ENCODE assay signal across 1 cellular context in the genomic region with DNA sequence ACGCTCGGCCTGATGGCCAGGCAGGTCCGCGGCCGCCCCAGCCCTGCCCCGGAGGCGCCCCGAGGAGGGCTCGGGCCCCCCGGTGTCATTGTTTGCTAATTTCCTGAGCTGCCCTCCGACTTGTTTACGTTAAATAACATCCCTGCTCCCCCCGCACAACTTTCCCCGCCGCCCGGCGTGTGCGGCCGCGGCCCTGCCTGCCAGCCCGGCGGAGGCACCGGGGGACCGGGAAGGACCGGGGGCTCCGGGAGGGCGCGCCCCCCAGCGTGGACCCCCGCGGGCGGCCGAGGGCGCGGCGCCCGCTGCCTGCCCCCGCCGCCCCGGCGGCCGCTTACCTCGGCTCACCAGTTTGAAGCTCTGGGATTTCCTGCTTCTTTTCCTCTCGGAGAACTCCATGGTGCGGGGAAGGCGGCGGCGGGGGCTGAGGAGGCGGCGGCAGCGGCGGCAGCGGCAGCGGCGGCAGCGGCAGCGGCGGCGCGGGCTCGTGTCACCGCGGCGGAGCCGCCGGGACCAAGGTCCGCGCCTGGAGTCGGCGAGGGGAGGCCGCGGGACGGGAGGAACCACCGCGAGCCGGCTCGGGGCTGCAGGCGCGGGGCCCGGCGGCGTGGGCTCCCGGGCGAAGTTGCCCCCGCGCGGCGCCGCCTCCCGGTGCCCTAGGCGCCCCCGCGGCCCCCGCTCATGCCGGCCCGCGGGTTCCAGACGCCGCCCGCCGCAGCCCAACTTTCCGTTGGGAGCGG.
TF ChIP-seq lines count a peak whose summit lies in the region.

No MANE protein-coding gene starts in this region.

TF ChIP-seq in HepG2, 621 proteins besides CTCF, POLR2A, EP300 and RAD21 (continued from another document):
- TF ChIP-seq, protein P1, sequence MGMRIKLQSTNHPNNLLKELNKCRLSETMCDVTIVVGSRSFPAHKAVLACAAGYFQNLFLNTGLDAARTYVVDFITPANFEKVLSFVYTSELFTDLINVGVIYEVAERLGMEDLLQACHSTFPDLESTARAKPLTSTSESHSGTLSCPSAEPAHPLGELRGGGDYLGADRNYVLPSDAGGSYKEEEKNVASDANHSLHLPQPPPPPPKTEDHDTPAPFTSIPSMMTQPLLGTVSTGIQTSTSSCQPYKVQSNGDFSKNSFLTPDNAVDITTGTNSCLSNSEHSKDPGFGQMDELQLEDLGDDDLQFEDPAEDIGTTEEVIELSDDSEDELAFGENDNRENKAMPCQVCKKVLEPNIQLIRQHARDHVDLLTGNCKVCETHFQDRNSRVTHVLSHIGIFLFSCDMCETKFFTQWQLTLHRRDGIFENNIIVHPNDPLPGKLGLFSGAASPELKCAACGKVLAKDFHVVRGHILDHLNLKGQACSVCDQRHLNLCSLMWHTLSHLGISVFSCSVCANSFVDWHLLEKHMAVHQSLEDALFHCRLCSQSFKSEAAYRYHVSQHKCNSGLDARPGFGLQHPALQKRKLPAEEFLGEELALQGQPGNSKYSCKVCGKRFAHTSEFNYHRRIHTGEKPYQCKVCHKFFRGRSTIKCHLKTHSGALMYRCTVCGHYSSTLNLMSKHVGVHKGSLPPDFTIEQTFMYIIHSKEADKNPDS (CRISPR knock-in tag; IDR thresholded peaks at IDR 0.05), result no peak
- TF ChIP-seq SOX6 (IDR thresholded peaks at IDR 0.05), result no peak
- peak; percentile 32; the same call in 1 of the 2 replicates for TF ChIP-seq SOX6 (CRISPR knock-in tag; IDR thresholded peaks at IDR 0.05)
- no peak for TF ChIP-seq NFIB (CRISPR knock-in tag; IDR thresholded peaks at IDR 0.05; ENCODE audit: borderline replicate concordance)
- no peak for TF ChIP-seq ZNF3 (CRISPR knock-in tag; IDR thresholded peaks at IDR 0.05)
- TF ChIP-seq NONO (IDR thresholded peaks at IDR 0.05), result no peak
- no peak for TF ChIP-seq NONO (CRISPR knock-in tag; conservative IDR thresholded peaks at IDR 0.05)
- TF ChIP-seq MEIS1 (CRISPR knock-in tag; IDR thresholded peaks at IDR 0.05; ENCODE audit: borderline replicate concordance), result no peak
- TF ChIP-seq, protein P2, sequence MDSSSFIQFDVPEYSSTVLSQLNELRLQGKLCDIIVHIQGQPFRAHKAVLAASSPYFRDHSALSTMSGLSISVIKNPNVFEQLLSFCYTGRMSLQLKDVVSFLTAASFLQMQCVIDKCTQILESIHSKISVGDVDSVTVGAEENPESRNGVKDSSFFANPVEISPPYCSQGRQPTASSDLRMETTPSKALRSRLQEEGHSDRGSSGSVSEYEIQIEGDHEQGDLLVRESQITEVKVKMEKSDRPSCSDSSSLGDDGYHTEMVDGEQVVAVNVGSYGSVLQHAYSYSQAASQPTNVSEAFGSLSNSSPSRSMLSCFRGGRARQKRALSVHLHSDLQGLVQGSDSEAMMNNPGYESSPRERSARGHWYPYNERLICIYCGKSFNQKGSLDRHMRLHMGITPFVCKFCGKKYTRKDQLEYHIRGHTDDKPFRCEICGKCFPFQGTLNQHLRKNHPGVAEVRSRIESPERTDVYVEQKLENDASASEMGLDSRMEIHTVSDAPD (CRISPR knock-in tag; IDR thresholded peaks at IDR 0.05), result no peak
- TF ChIP-seq, protein P3, sequence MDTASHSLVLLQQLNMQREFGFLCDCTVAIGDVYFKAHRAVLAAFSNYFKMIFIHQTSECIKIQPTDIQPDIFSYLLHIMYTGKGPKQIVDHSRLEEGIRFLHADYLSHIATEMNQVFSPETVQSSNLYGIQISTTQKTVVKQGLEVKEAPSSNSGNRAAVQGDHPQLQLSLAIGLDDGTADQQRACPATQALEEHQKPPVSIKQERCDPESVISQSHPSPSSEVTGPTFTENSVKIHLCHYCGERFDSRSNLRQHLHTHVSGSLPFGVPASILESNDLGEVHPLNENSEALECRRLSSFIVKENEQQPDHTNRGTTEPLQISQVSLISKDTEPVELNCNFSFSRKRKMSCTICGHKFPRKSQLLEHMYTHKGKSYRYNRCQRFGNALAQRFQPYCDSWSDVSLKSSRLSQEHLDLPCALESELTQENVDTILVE (CRISPR knock-in tag; IDR thresholded peaks at IDR 0.05), result no peak
- TF ChIP-seq GPN1 (CRISPR knock-in tag; IDR thresholded peaks at IDR 0.05; ENCODE audit: borderline replicate concordance), result no peak
- no peak for TF ChIP-seq SNAPC2 (CRISPR knock-in tag; IDR thresholded peaks at IDR 0.05)
- TF ChIP-seq, protein P4, sequence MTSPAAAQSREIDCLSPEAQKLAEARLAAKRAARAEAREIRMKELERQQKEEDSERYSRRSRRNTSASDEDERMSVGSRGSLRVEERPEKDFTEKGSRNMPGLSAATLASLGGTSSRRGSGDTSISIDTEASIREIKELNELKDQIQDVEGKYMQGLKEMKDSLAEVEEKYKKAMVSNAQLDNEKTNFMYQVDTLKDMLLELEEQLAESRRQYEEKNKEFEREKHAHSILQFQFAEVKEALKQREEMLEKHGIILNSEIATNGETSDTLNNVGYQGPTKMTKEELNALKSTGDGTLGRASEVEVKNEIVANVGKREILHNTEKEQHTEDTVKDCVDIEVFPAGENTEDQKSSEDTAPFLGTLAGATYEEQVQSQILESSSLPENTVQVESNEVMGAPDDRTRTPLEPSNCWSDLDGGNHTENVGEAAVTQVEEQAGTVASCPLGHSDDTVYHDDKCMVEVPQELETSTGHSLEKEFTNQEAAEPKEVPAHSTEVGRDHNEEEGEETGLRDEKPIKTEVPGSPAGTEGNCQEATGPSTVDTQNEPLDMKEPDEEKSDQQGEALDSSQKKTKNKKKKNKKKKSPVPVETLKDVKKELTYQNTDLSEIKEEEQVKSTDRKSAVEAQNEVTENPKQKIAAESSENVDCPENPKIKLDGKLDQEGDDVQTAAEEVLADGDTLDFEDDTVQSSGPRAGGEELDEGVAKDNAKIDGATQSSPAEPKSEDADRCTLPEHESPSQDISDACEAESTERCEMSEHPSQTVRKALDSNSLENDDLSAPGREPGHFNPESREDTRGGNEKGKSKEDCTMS (CRISPR knock-in tag; conservative IDR thresholded peaks at IDR 0.05), result no peak
- TF ChIP-seq FOSL2 (CRISPR knock-in tag; IDR thresholded peaks at IDR 0.05), result no peak
- no peak for TF ChIP-seq ZBTB38 (CRISPR knock-in tag; IDR thresholded peaks at IDR 0.05)
- no peak for TF ChIP-seq ZFP41 (CRISPR knock-in tag; IDR thresholded peaks at IDR 0.05; ENCODE audit: borderline replicate concordance)
- TF ChIP-seq, protein P5, sequence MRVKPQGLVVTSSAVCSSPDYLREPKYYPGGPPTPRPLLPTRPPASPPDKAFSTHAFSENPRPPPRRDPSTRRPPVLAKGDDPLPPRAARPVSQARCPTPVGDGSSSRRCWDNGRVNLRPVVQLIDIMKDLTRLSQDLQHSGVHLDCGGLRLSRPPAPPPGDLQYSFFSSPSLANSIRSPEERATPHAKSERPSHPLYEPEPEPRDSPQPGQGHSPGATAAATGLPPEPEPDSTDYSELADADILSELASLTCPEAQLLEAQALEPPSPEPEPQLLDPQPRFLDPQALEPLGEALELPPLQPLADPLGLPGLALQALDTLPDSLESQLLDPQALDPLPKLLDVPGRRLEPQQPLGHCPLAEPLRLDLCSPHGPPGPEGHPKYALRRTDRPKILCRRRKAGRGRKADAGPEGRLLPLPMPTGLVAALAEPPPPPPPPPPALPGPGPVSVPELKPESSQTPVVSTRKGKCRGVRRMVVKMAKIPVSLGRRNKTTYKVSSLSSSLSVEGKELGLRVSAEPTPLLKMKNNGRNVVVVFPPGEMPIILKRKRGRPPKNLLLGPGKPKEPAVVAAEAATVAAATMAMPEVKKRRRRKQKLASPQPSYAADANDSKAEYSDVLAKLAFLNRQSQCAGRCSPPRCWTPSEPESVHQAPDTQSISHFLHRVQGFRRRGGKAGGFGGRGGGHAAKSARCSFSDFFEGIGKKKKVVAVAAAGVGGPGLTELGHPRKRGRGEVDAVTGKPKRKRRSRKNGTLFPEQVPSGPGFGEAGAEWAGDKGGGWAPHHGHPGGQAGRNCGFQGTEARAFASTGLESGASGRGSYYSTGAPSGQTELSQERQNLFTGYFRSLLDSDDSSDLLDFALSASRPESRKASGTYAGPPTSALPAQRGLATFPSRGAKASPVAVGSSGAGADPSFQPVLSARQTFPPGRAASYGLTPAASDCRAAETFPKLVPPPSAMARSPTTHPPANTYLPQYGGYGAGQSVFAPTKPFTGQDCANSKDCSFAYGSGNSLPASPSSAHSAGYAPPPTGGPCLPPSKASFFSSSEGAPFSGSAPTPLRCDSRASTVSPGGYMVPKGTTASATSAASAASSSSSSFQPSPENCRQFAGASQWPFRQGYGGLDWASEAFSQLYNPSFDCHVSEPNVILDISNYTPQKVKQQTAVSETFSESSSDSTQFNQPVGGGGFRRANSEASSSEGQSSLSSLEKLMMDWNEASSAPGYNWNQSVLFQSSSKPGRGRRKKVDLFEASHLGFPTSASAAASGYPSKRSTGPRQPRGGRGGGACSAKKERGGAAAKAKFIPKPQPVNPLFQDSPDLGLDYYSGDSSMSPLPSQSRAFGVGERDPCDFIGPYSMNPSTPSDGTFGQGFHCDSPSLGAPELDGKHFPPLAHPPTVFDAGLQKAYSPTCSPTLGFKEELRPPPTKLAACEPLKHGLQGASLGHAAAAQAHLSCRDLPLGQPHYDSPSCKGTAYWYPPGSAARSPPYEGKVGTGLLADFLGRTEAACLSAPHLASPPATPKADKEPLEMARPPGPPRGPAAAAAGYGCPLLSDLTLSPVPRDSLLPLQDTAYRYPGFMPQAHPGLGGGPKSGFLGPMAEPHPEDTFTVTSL (CRISPR knock-in tag; IDR thresholded peaks at IDR 0.05; ENCODE audit: borderline replicate concordance), result no peak
- TF ChIP-seq JDP2 (CRISPR knock-in tag; IDR thresholded peaks at IDR 0.05; ENCODE audit: borderline replicate concordance), result no peak
- peak; percentile 50; the same call in 1 of the 2 replicates for TF ChIP-seq HOXA5 (CRISPR knock-in tag; IDR thresholded peaks at IDR 0.05)
- TF ChIP-seq SALL1 (CRISPR knock-in tag; IDR thresholded peaks at IDR 0.05), result peak; percentile 37; the same call in 1 of the 2 replicates
- TF ChIP-seq NFKB2 (CRISPR knock-in tag; IDR thresholded peaks at IDR 0.05; ENCODE audit: borderline replicate concordance), result no peak
- TF ChIP-seq ZBTB1 (CRISPR knock-in tag; IDR thresholded peaks at IDR 0.05; ENCODE audit: borderline replicate concordance), result no peak
- peak; percentile 27; the same call in 1 of the 2 replicates for TF ChIP-seq GABPB1 (CRISPR knock-in tag; IDR thresholded peaks at IDR 0.05)
- no peak for TF ChIP-seq FOXP1 (IDR thresholded peaks at IDR 0.05)
- peak; percentile 52; the same call in 1 of the 2 replicates for TF ChIP-seq FOXP1 (CRISPR knock-in tag; IDR thresholded peaks at IDR 0.05)
- TF ChIP-seq, protein P6, sequence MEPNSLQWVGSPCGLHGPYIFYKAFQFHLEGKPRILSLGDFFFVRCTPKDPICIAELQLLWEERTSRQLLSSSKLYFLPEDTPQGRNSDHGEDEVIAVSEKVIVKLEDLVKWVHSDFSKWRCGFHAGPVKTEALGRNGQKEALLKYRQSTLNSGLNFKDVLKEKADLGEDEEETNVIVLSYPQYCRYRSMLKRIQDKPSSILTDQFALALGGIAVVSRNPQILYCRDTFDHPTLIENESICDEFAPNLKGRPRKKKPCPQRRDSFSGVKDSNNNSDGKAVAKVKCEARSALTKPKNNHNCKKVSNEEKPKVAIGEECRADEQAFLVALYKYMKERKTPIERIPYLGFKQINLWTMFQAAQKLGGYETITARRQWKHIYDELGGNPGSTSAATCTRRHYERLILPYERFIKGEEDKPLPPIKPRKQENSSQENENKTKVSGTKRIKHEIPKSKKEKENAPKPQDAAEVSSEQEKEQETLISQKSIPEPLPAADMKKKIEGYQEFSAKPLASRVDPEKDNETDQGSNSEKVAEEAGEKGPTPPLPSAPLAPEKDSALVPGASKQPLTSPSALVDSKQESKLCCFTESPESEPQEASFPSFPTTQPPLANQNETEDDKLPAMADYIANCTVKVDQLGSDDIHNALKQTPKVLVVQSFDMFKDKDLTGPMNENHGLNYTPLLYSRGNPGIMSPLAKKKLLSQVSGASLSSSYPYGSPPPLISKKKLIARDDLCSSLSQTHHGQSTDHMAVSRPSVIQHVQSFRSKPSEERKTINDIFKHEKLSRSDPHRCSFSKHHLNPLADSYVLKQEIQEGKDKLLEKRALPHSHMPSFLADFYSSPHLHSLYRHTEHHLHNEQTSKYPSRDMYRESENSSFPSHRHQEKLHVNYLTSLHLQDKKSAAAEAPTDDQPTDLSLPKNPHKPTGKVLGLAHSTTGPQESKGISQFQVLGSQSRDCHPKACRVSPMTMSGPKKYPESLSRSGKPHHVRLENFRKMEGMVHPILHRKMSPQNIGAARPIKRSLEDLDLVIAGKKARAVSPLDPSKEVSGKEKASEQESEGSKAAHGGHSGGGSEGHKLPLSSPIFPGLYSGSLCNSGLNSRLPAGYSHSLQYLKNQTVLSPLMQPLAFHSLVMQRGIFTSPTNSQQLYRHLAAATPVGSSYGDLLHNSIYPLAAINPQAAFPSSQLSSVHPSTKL (CRISPR knock-in tag; IDR thresholded peaks at IDR 0.05), result 0 out of 2 replicates have a peak, but pooled peaks have one; percentile 17
- TF ChIP-seq, protein P7, sequence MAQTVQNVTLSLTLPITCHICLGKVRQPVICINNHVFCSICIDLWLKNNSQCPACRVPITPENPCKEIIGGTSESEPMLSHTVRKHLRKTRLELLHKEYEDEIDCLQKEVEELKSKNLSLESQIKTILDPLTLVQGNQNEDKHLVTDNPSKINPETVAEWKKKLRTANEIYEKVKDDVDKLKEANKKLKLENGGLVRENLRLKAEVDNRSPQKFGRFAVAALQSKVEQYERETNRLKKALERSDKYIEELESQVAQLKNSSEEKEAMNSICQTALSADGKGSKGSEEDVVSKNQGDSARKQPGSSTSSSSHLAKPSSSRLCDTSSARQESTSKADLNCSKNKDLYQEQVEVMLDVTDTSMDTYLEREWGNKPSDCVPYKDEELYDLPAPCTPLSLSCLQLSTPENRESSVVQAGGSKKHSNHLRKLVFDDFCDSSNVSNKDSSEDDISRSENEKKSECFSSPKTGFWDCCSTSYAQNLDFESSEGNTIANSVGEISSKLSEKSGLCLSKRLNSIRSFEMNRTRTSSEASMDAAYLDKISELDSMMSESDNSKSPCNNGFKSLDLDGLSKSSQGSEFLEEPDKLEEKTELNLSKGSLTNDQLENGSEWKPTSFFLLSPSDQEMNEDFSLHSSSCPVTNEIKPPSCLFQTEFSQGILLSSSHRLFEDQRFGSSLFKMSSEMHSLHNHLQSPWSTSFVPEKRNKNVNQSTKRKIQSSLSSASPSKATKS (CRISPR knock-in tag; IDR thresholded peaks at IDR 0.05), result no peak
- TF ChIP-seq PHF8 (CRISPR knock-in tag; IDR thresholded peaks at IDR 0.05), result peak; percentile 51; the same call in 1 of the 2 replicates
- no peak for TF ChIP-seq POGZ (CRISPR knock-in tag; IDR thresholded peaks at IDR 0.05)
- no peak for TF ChIP-seq ZNF816 (CRISPR knock-in tag; IDR thresholded peaks at IDR 0.05; ENCODE audit: borderline replicate concordance)
- no peak for TF ChIP-seq ZNF772 (CRISPR knock-in tag; IDR thresholded peaks at IDR 0.05)
- TF ChIP-seq ZBTB20 (CRISPR knock-in tag; IDR thresholded peaks at IDR 0.05; ENCODE audit: borderline replicate concordance, low read depth), result no peak
- no peak for TF ChIP-seq ZNF891 (CRISPR knock-in tag; IDR thresholded peaks at IDR 0.05)
- no peak for TF ChIP-seq PHF5A (CRISPR knock-in tag; IDR thresholded peaks at IDR 0.05; ENCODE audit: low read depth, unreplicated experiment)
- TF ChIP-seq, protein P8, sequence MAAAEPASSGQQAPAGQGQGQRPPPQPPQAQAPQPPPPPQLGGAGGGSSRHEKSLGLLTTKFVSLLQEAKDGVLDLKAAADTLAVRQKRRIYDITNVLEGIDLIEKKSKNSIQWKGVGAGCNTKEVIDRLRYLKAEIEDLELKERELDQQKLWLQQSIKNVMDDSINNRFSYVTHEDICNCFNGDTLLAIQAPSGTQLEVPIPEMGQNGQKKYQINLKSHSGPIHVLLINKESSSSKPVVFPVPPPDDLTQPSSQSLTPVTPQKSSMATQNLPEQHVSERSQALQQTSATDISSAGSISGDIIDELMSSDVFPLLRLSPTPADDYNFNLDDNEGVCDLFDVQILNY (CRISPR knock-in tag; conservative IDR thresholded peaks at IDR 0.05), result no peak
- peak; percentile 21; the same call in 1 of the 2 replicates for TF ChIP-seq FOXA3 (CRISPR knock-in tag; IDR thresholded peaks at IDR 0.05)
- TF ChIP-seq, protein P9, sequence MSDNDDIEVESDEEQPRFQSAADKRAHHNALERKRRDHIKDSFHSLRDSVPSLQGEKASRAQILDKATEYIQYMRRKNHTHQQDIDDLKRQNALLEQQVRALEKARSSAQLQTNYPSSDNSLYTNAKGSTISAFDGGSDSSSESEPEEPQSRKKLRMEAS (IDR thresholded peaks at IDR 0.05), result peak; percentile 10; the same call in 1 of the 2 replicates
